Comparison of ENCODE assay signal across 28 cellular contexts in genomic region chr3:168585544-168585943, GRCh38.
DNase-seq lines count a peak whose midpoint lies in the region; ATAC-seq, FAIRE-seq and TF ChIP-seq lines count a peak whose summit lies in the region.
"Had no signal": no experiment of that assay in that cellular context is flagged by ENCODE, and none has a peak within 500 bp of the region (broad histone marks: within the 10 kb centered on the region; RNA-seq: fewer than 3 reads in every experiment).

No MANE protein-coding gene starts in this region.

- H3K36me3 Mint-ChIP-seq in HFFc6 (ENCODE audit: low read depth) (no peaks in the 10 kb centered on the region), endodermal cell (ENCODE audit: low read depth) (no peaks in the 10 kb centered on the region)
- H3K36me3 Mint-ChIP-seq: activated CD4-positive, alpha-beta memory T cell treated with anti-CD3 and anti-CD28 coated beads for 36 hours; activated naive CD8-positive, alpha-beta T cell treated with anti-CD3 and anti-CD28 coated beads for 36 hours; CD8-positive, alpha-beta memory T cell; natural killer cell treated with Interleukin-12 subunit alpha and Interleukin-12 subunit beta and Interleukin-15 and Interleukin-18, amount 100 ng/mL, for 72 hours; stimulated activated memory B cell treated with anti-CD40 and anti-IgM and Interleukin-4, amounts not matched to agents 10 μg/mL and 1 μg/mL and 100 μg/mL, for 72 hours had no signal

- no peak overlapping the region for H3K4me3 ChIP-seq in endodermal cell (ENCODE audit: low read length)
- H3K4me3 ChIP-seq: ascending aorta, dorsolateral prefrontal cortex, ovary, uterus had no signal

- peaks cover 7% of the 10 kb centered on the region for H3K9me3 Mint-ChIP-seq in HFFc6
- H3K9me3 Mint-ChIP-seq in endodermal cell, result no peaks in the 10 kb centered on the region
- H3K9me3 Mint-ChIP-seq: activated B cell treated with CpG ODN at 0.5 μM for 24 hours; activated naive CD8-positive, alpha-beta T cell treated with anti-CD3 and anti-CD28 coated beads for 36 hours; stimulated activated memory B cell treated with anti-CD40 and anti-IgM and Interleukin-4, amounts not matched to agents 10 μg/mL and 1 μg/mL and 100 μg/mL, for 72 hours had no signal

- TF ChIP-seq CTCF in HFFc6 (IDR thresholded peaks at IDR 0.05), result no peak
- no peak for TF ChIP-seq CTCF in endodermal cell (conservative IDR thresholded peaks at IDR 0.05)

- H3K9me3 ChIP-seq in endodermal cell (ENCODE audit: control insufficient read depth, low read length), result no peaks in the 10 kb centered on the region
- H3K9me3 ChIP-seq: ascending aorta, ovary, uterus had no signal

- H3K27ac Mint-ChIP-seq in HFFc6 (no peak overlapping the region), endodermal cell (no peak overlapping the region)
- H3K27ac Mint-ChIP-seq: activated B cell treated with CpG ODN at 0.5 μM for 24 hours; activated CD4-positive, alpha-beta memory T cell treated with anti-CD3 and anti-CD28 coated beads for 36 hours; activated naive CD8-positive, alpha-beta T cell treated with anti-CD3 and anti-CD28 coated beads for 36 hours; CD8-positive, alpha-beta memory T cell; natural killer cell treated with Interleukin-12 subunit alpha and Interleukin-12 subunit beta and Interleukin-15 and Interleukin-18, amount 100 ng/mL, for 72 hours; stimulated activated memory B cell treated with anti-CD40 and anti-IgM and Interleukin-4, amounts not matched to agents 10 μg/mL and 1 μg/mL and 100 μg/mL, for 72 hours had no signal

- H3K4me3 Mint-ChIP-seq in HFFc6 (no peak overlapping the region), endodermal cell (no peak overlapping the region)
- H3K4me3 Mint-ChIP-seq: activated B cell treated with CpG ODN at 0.5 μM for 24 hours; activated CD4-positive, alpha-beta memory T cell treated with anti-CD3 and anti-CD28 coated beads for 36 hours; activated naive CD8-positive, alpha-beta T cell treated with anti-CD3 and anti-CD28 coated beads for 36 hours; CD8-positive, alpha-beta memory T cell; central memory CD8-positive, alpha-beta T cell; natural killer cell treated with Interleukin-12 subunit alpha and Interleukin-12 subunit beta and Interleukin-15 and Interleukin-18, amount 100 ng/mL, for 72 hours; stimulated activated memory B cell treated with anti-CD40 and anti-IgM and Interleukin-4, amounts not matched to agents 10 μg/mL and 1 μg/mL and 100 μg/mL, for 72 hours had no signal

- no peaks in the 10 kb centered on the region for H3K36me3 ChIP-seq in endodermal cell (ENCODE audit: control insufficient read depth, insufficient read depth, low read length)
- H3K36me3 ChIP-seq: ascending aorta, ovary, uterus had no signal

- H3K27me3 Mint-ChIP-seq in HFFc6 (ENCODE audit: insufficient read depth) (no peaks in the 10 kb centered on the region), endodermal cell (ENCODE audit: insufficient read depth) (no peaks in the 10 kb centered on the region)
- H3K27me3 Mint-ChIP-seq: activated B cell treated with CpG ODN at 0.5 μM for 24 hours; activated CD4-positive, alpha-beta memory T cell treated with anti-CD3 and anti-CD28 coated beads for 36 hours; central memory CD8-positive, alpha-beta T cell; natural killer cell treated with Interleukin-12 subunit alpha and Interleukin-12 subunit beta and Interleukin-15 and Interleukin-18, amount 100 ng/mL, for 72 hours had no signal

- H3K9ac ChIP-seq in endodermal cell (ENCODE audit: extremely low read depth, low read length, poor library complexity, severe bottlenecking), result no peak overlapping the region

- H3K4me1 Mint-ChIP-seq in HFFc6 (ENCODE audit: low read depth), result no peaks in the 10 kb centered on the region
- peaks cover 13% of the 10 kb centered on the region for H3K4me1 Mint-ChIP-seq in endodermal cell
- H3K4me1 Mint-ChIP-seq: activated B cell treated with CpG ODN at 0.5 μM for 24 hours; activated naive CD8-positive, alpha-beta T cell treated with anti-CD3 and anti-CD28 coated beads for 36 hours; CD8-positive, alpha-beta memory T cell; central memory CD8-positive, alpha-beta T cell; stimulated activated memory B cell treated with anti-CD40 and anti-IgM and Interleukin-4, amounts not matched to agents 10 μg/mL and 1 μg/mL and 100 μg/mL, for 72 hours had no signal

- H3K27ac ChIP-seq in endodermal cell (ENCODE audit: low read depth, low read length), result no peak overlapping the region
- H3K27ac ChIP-seq: ascending aorta, dorsolateral prefrontal cortex, ovary, uterus had no signal

- peak; percentile 65 for FAIRE-seq in GM12892 (lab: Jason Lieb, UNC)
- FAIRE-seq: HepG2 had no signal

- peak; percentile 47 for ATAC-seq in GM19468 (IDR thresholded peaks at IDR 0.05; ENCODE audit: extremely low read depth, unreplicated experiment)
- peak; percentile 73 for ATAC-seq in HG02885 (IDR thresholded peaks at IDR 0.05; ENCODE audit: poor library complexity, unreplicated experiment)
- ATAC-seq: HCT116; HepG2; natural killer cell treated with Interleukin-12 subunit alpha and Interleukin-12 subunit beta and Interleukin-15 and Interleukin-18, amount 100 ng/mL, for 72 hours; stimulated activated memory B cell treated with anti-CD40 and anti-IgM and Interleukin-4, amounts not matched to agents 10 μg/mL and 1 μg/mL and 100 μg/mL, for 72 hours had no signal

- no peaks in the 10 kb centered on the region for H3K4me1 ChIP-seq in endodermal cell (ENCODE audit: control insufficient read depth, insufficient read depth, low read length)
- H3K4me1 ChIP-seq: uterus had no signal

- H3K27me3 ChIP-seq in endodermal cell (ENCODE audit: control insufficient read depth, insufficient read depth, low read length, poor library complexity, severe bottlenecking), result no peaks in the 10 kb centered on the region
- H3K27me3 ChIP-seq: ascending aorta, ovary, uterus had no signal

- no peak for TF ChIP-seq POLR2A in GM12892 (IDR thresholded peaks at IDR 0.05; ENCODE audit: low read depth, low read length)

- DNase-seq in GM12892 (ENCODE audit: insufficient read length), result no peak
- peak; percentile 39 for DNase-seq in NCI-H69 (lab: John Stamatoyannopoulos, UW)
- DNase-seq in medulla oblongata (ENCODE audit: extremely low spot score), result no peak
- no peak for DNase-seq in NCI-H446 treated with DMSO at 0.1 percent for 48 hours (lab: John Stamatoyannopoulos, UW)
- no peak for DNase-seq in HFFc6
- DNase-seq in endodermal cell, result no peak
- DNase-seq: activated B cell treated with CpG ODN at 0.5 μM for 24 hours; activated CD4-positive, alpha-beta memory T cell treated with anti-CD3 and anti-CD28 coated beads for 36 hours; activated naive CD8-positive, alpha-beta T cell treated with anti-CD3 and anti-CD28 coated beads for 36 hours; AML-193; CD8-positive, alpha-beta memory T cell; dorsolateral prefrontal cortex; islet precursor cell; NCI-H1092; NCI-H1930; NCI-H2227 treated with DMSO at 0.1 percent for 48 hours; NCI-H774; ovary; T-helper 9 cell; uterus had no signal
